In genomic region chr16:67993207-67994036, GRCh38 we compare ENCODE assay signal across 1 cellular context.
TF ChIP-seq lines count a peak whose summit lies in the region.

No MANE protein-coding gene starts in this region.

TF ChIP-seq in SK-N-SH treated with all-trans-retinoic acid at 6 μM for 48 hours, 23 proteins besides CTCF, POLR2A, EP300 and RAD21 (continued from another document):
- no peak for TF ChIP-seq POU6F1 (CRISPR knock-in tag; IDR thresholded peaks at IDR 0.05; ENCODE audit: borderline replicate concordance, low read depth)
- TF ChIP-seq TOX (CRISPR knock-in tag; IDR thresholded peaks at IDR 0.05; ENCODE audit: borderline replicate concordance) = no peak
- TF ChIP-seq ZFP3 (CRISPR knock-in tag; IDR thresholded peaks at IDR 0.05) = no peak
- TF ChIP-seq BACH2 (CRISPR knock-in tag; IDR thresholded peaks at IDR 0.05; ENCODE audit: borderline replicate concordance) = no peak
- no peak for TF ChIP-seq TCF4 (CRISPR knock-in tag; IDR thresholded peaks at IDR 0.05; ENCODE audit: borderline replicate concordance)
- no peak for TF ChIP-seq PATZ1 (CRISPR knock-in tag; IDR thresholded peaks at IDR 0.05; ENCODE audit: borderline replicate concordance)
- no peak for TF ChIP-seq ZNF70 (CRISPR knock-in tag; IDR thresholded peaks at IDR 0.05)
- TF ChIP-seq OSR1 (CRISPR knock-in tag; IDR thresholded peaks at IDR 0.05) = no peak
- no peak for TF ChIP-seq PPARA (CRISPR knock-in tag; IDR thresholded peaks at IDR 0.05; ENCODE audit: borderline replicate concordance)
- TF ChIP-seq ZNF565 (CRISPR knock-in tag; conservative IDR thresholded peaks at IDR 0.05; ENCODE audit: low read depth) = no peak
- no peak for TF ChIP-seq CREB5 (CRISPR knock-in tag; IDR thresholded peaks at IDR 0.05; ENCODE audit: low read depth)
- no peak for TF ChIP-seq ZC3H10 (CRISPR knock-in tag; IDR thresholded peaks at IDR 0.05)
